ENCODE assay signal across 8 cellular contexts in genomic region chr12:48542300-48542928, GRCh38. TPM values are rescaled to one million over a fixed set of nuclear protein-coding genes. Genes with fewer than 3 reads are reported as not detected.
DNase-seq lines count a peak whose midpoint lies in the region; ATAC-seq and TF ChIP-seq lines count a peak whose summit lies in the region.

No MANE protein-coding gene starts in this region.

- H3K4me3 ChIP-seq in dorsolateral prefrontal cortex, result no peak overlapping the region
- no peak overlapping the region for H3K4me3 ChIP-seq in neural progenitor cell

- H3K36me3 Mint-ChIP-seq in neural progenitor cell, result no peaks in the 10 kb centered on the region

- TF ChIP-seq RAD21 in Ishikawa (IDR thresholded peaks at IDR 0.05; ENCODE audit: low read depth), result peak; percentile 98

- H3K27ac ChIP-seq in dorsolateral prefrontal cortex (no peak overlapping the region), neural progenitor cell (no peak overlapping the region)

- ATAC-seq in GM21825 (IDR thresholded peaks at IDR 0.05; ENCODE audit: unreplicated experiment) (no peak), HG03354 (IDR thresholded peaks at IDR 0.05; ENCODE audit: poor library complexity, severe bottlenecking, unreplicated experiment) (no peak), GM18867 (IDR thresholded peaks at IDR 0.05; ENCODE audit: unreplicated experiment) (no peak)

- peaks cover 5% of the 10 kb centered on the region for H3K27me3 Mint-ChIP-seq in neural progenitor cell (ENCODE audit: insufficient read depth, low read depth)

- H3K9me3 Mint-ChIP-seq in neural progenitor cell, result no peaks in the 10 kb centered on the region

- H3K4me2 ChIP-seq in neural progenitor cell, result no peak overlapping the region

- H3K27me3 ChIP-seq in dorsolateral prefrontal cortex (no peaks in the 10 kb centered on the region), neural progenitor cell (no peaks in the 10 kb centered on the region)

- no peak overlapping the region for H3K9ac ChIP-seq in neural progenitor cell

- no peaks in the 10 kb centered on the region for H3K36me3 ChIP-seq in neural progenitor cell

- no peaks in the 10 kb centered on the region for H4K20me1 ChIP-seq in neural progenitor cell (ENCODE audit: low read depth)

- no peak overlapping the region for H3K4me3 Mint-ChIP-seq in neural progenitor cell

- no peaks in the 10 kb centered on the region for H3K79me2 ChIP-seq in neural progenitor cell (ENCODE audit: low read depth)

- H3K9me3 ChIP-seq in neural progenitor cell (ENCODE audit: low read depth), result no peaks in the 10 kb centered on the region

- no peaks in the 10 kb centered on the region for H3F3A ChIP-seq in neural progenitor cell (ENCODE audit: low read depth)

- no peaks in the 10 kb centered on the region for H3K4me1 ChIP-seq in neural progenitor cell

- intact Hi-C loops in dorsolateral prefrontal cortex (cut with DNase I), result loop anchor here (1.0 to 2.0 kb wide), 2 partner anchors 76 kb away; no protein-coding TSS in a partner anchor

- H3K4me1 Mint-ChIP-seq in neural progenitor cell, result no peaks in the 10 kb centered on the region

- TF ChIP-seq EP300 in Ishikawa (IDR thresholded peaks at IDR 0.05; ENCODE audit: borderline replicate concordance), result no peak

- TF ChIP-seq CTCF in dorsolateral prefrontal cortex (IDR thresholded peaks at IDR 0.05 in 54 of 56, conservative IDR thresholded peaks at IDR 0.05 in 2 of 56; ENCODE audit: low read depth in 1 of 56, partially characterized antibody in 56 of 56), result peak in 55 of 56 donors; percentile 14 to 91 (median 61)
- peak; percentile 62 for TF ChIP-seq CTCF in neural progenitor cell (IDR thresholded peaks at IDR 0.05)

- H2AFZ ChIP-seq in neural progenitor cell (replicated peaks), result no peak overlapping the region

- peak; percentile 19 for DNase-seq in EL
- peak in 3 of 5 experiments; percentile 14 to 38 (median 29) for DNase-seq in T-helper 2 cell
- peak in 4 of 10 donors; percentile 33 to 69 (median 44) for DNase-seq in dorsolateral prefrontal cortex
- DNase-seq in neural progenitor cell (ENCODE audit: low spot score), result peak; percentile 45

- no peak overlapping the region for H3K27ac Mint-ChIP-seq in neural progenitor cell

TF ChIP-seq in Ishikawa, 13 proteins besides CTCF, POLR2A, EP300 and RAD21:
- TF ChIP-seq TCF12 (IDR thresholded peaks at IDR 0.05; ENCODE audit: low read depth) (no peak), TEAD4 (IDR thresholded peaks at IDR 0.05) (0 out of 2 replicates have a peak, but pooled peaks have one; percentile 12)

RNA-seq across cellular contexts. Expression of gene OR8S1, which starts 17.0 kb away (rescaled TPM):
- 1 to 10 TPM in 2 of 120 experiments, under 1 TPM in 28, not detected in 90; 0.41 to 1.2 (median 0.63) TPM for total RNA-seq in dorsolateral prefrontal cortex
- not detected in 2 replicates for total RNA-seq in neural progenitor cell (ENCODE audit: low replicate concordance)

RNA-seq across cellular contexts. Expression of gene LALBA, which starts 27.4 kb away (rescaled TPM):
- total RNA-seq in dorsolateral prefrontal cortex (under 1 TPM in 1 of 120 experiments, not detected in 119; 0.71 TPM), neural progenitor cell (ENCODE audit: low replicate concordance) (not detected in 2 replicates)
